In the genomic region with DNA sequence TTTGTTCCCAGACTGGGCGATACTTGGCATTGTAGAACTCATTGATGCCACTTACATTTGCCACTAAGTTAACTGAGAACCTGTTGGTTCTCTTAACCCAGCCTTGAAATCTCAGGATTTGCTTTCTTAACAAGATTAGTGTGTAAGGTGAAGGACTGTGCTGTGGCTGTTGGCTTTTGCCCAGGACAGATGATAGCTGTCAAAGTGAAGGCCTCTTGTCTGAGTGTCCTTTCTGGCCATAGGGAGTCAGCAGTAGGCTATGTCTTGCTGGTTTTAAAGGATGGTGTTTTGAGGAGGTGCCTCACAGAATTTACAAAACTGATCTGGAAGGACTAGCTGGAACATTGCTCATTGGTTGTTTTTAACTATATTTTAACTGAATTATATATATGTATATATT, we compare ENCODE assay signal across 1 cellular context.
TF ChIP-seq lines count a peak whose summit lies in the region.

No MANE protein-coding gene starts in this region.

TF ChIP-seq in WTC11, 78 proteins besides CTCF, POLR2A, EP300 and RAD21 (continued from another document):
- TF ChIP-seq, protein P1, sequence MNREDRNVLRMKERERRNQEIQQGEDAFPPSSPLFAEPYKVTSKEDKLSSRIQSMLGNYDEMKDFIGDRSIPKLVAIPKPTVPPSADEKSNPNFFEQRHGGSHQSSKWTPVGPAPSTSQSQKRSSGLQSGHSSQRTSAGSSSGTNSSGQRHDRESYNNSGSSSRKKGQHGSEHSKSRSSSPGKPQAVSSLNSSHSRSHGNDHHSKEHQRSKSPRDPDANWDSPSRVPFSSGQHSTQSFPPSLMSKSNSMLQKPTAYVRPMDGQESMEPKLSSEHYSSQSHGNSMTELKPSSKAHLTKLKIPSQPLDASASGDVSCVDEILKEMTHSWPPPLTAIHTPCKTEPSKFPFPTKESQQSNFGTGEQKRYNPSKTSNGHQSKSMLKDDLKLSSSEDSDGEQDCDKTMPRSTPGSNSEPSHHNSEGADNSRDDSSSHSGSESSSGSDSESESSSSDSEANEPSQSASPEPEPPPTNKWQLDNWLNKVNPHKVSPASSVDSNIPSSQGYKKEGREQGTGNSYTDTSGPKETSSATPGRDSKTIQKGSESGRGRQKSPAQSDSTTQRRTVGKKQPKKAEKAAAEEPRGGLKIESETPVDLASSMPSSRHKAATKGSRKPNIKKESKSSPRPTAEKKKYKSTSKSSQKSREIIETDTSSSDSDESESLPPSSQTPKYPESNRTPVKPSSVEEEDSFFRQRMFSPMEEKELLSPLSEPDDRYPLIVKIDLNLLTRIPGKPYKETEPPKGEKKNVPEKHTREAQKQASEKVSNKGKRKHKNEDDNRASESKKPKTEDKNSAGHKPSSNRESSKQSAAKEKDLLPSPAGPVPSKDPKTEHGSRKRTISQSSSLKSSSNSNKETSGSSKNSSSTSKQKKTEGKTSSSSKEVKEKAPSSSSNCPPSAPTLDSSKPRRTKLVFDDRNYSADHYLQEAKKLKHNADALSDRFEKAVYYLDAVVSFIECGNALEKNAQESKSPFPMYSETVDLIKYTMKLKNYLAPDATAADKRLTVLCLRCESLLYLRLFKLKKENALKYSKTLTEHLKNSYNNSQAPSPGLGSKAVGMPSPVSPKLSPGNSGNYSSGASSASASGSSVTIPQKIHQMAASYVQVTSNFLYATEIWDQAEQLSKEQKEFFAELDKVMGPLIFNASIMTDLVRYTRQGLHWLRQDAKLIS (CRISPR knock-in tag; IDR thresholded peaks at IDR 0.05; ENCODE audit: borderline replicate concordance) = no peak
- no peak for TF ChIP-seq ZNF396 (CRISPR knock-in tag; IDR thresholded peaks at IDR 0.05; ENCODE audit: borderline replicate concordance)
TF ChIP-seq in WTC11: peak in this region for 0.
